In the genomic region with DNA sequence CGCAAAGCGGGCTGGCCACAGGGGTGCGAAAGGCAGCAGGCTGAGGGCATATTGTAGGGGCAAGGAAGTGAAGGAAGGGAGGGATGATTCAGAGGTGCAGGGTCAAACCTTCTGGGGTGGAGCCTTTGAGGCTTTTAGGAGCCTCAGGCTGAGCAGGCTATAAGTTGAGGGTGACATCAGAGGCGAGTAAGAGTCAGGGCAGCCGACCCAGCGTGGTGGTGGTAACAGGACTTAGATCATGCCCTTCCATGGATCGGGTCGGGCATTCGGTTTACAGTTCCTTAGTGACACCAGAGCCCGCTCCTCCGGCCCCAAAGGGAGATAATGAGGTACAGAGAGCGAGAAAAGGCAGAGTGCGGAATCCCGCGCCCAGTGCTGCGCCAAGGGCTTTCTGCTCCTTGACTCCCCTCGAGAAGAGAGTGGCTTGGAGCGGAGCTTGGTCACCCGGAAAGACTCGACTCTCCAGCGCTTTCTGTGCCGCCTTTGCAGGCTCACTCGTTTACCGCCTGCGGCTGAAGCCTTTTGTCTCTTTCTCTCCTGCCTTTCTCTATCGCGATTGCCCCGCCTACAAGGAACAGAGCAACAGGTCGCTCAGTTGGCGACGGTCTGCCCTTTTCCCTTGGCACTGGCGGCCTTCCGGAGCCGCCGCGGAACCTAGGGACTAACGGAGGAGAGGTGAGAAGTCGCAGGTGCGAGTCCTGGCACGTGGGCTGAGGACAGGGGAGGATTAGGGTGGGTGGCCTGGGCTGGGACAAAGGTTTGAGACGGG, we compare ENCODE assay signal across 8 cellular contexts. TPM values are rescaled to one million over a fixed set of nuclear protein-coding genes. Genes with fewer than 3 reads are reported as not detected.
DNase-seq lines count a peak whose midpoint lies in the region; ATAC-seq, FAIRE-seq and TF ChIP-seq lines count a peak whose summit lies in the region.

No MANE protein-coding gene starts in this region.

- H3K27me3 ChIP-seq in duodenal mucosa (ENCODE audit: control insufficient read depth in 1 of 2, insufficient read depth in 2 of 2, low read length in 2 of 2) (peaks cover 0 to 12% of the 10 kb centered on the region in 2 donors), gastroesophageal sphincter (peaks cover 72% of the 10 kb centered on the region)

- H3K27ac Mint-ChIP-seq in naive thymus-derived CD8-positive, alpha-beta T cell: peak overlapping the region in 6 of 10 donors; percentile 11 to 72 (median 44)

- peaks cover 12 to 60% (median 37%) of the 10 kb centered on the region in 5 donors for H3K27me3 Mint-ChIP-seq in naive thymus-derived CD8-positive, alpha-beta T cell

- POLR2A ChIA-PET in naive thymus-derived CD8-positive, alpha-beta T cell (lab: Charles Lee): interaction anchor here (0.9 to 1.5 kb wide), 5 partner anchors 8 to 155 kb away, joined by 3 to 7 read pairs (median 4); a partner anchor contains a TSS

- DNase-seq in ELF-1 (ENCODE audit: low read depth, low spot score): peak; percentile 89
- DNase-seq in NCI-H69 (lab: John Stamatoyannopoulos, UW): peak; percentile 34
- DNase-seq in naive thymus-derived CD8-positive, alpha-beta T cell: peak in 1 of 10 donors; percentile 26
- no peak for DNase-seq in RCC 7860 (ENCODE audit: low spot score)

- peaks cover 34 to 47% of the 10 kb centered on the region in 2 donors for H3K4me1 ChIP-seq in duodenal mucosa (ENCODE audit: control insufficient read depth in 1 of 2, insufficient read depth in 2 of 2, low read length in 2 of 2)
- peaks cover 0 to 47% (median 24%) of the 10 kb centered on the region in 3 donors for H3K4me1 ChIP-seq in gastroesophageal sphincter

- H3K9ac ChIP-seq in duodenal mucosa (ENCODE audit: low read depth in 1 of 2, low read length in 2 of 2): peak overlapping the region; percentile 64 to 68

- peak overlapping the region; percentile 71 to 91 (median 87) for H3K4me3 Mint-ChIP-seq in naive thymus-derived CD8-positive, alpha-beta T cell

- H3K9me3 ChIP-seq in duodenal mucosa (ENCODE audit: control insufficient read depth in 1 of 2, low read length in 2 of 2) (no peaks in the 10 kb centered on the region), gastroesophageal sphincter (no peaks in the 10 kb centered on the region)

- TF ChIP-seq EP300 in gastroesophageal sphincter (IDR thresholded peaks at IDR 0.05): no peak

- TF ChIP-seq CTCF in gastroesophageal sphincter (IDR thresholded peaks at IDR 0.05): no peak

- no peak for FAIRE-seq in RCC 7860 (lab: Jason Lieb, UNC)

- H3K36me3 ChIP-seq in duodenal mucosa (ENCODE audit: control insufficient read depth in 1 of 2, insufficient read depth in 2 of 2, low read length in 2 of 2) (peaks cover 2 to 6% of the 10 kb centered on the region in 2 donors), gastroesophageal sphincter (peaks cover 0 to 13% of the 10 kb centered on the region in 2 donors)

- H3K27ac ChIP-seq in duodenal mucosa (ENCODE audit: low read depth, low read length): no peak overlapping the region
- H3K27ac ChIP-seq in gastroesophageal sphincter: no peak overlapping the region

- TF ChIP-seq POLR2A in gastroesophageal sphincter (IDR thresholded peaks at IDR 0.05): no peak
- TF ChIP-seq POLR2A in GM18505 (IDR thresholded peaks at IDR 0.05; ENCODE audit: borderline replicate concordance, extremely low read depth, insufficient read depth, insufficient read length): no peak

- ATAC-seq in naive thymus-derived CD8-positive, alpha-beta T cell: peak; percentile 17 to 27
- no peak for ATAC-seq in gastroesophageal sphincter
- no peak for ATAC-seq in GM18505 (IDR thresholded peaks at IDR 0.05; ENCODE audit: unreplicated experiment)
- no peak for ATAC-seq in HG02884 (IDR thresholded peaks at IDR 0.05; ENCODE audit: unreplicated experiment)

- peaks cover 0 to 7% (median 6%) of the 10 kb centered on the region in 3 donors for H3K36me3 Mint-ChIP-seq in naive thymus-derived CD8-positive, alpha-beta T cell

- H3K4me3 ChIP-seq in duodenal mucosa (ENCODE audit: low read depth in 1 of 2, low read length in 2 of 2): peak overlapping the region; percentile 74 to 82
- H3K4me3 ChIP-seq in gastroesophageal sphincter: peak overlapping the region in 1 of 2 donors; percentile 40

- H3K9me3 Mint-ChIP-seq in naive thymus-derived CD8-positive, alpha-beta T cell: peaks cover 0 to 1% (median 0%) of the 10 kb centered on the region in 9 donors

- peaks cover 16 to 49% (median 42%) of the 10 kb centered on the region in 4 donors for H3K4me1 Mint-ChIP-seq in naive thymus-derived CD8-positive, alpha-beta T cell

- 4 to 7% methylated on average over 4 to 8 of the region's 41 CpGs for WGBS in gastroesophageal sphincter (ENCODE audit: low coverage in 1 of 2), 2 donors

RNA-seq across cellular contexts. Expression of a gene that starts 0.7 kb away (rescaled TPM):
- not detected for total RNA-seq in naive thymus-derived CD8-positive, alpha-beta T cell
- polyA plus RNA-seq in naive thymus-derived CD8-positive, alpha-beta T cell: not detected
- total RNA-seq in gastroesophageal sphincter: under 1 TPM in 2 of 4 donors, not detected in 2; 0.40 to 0.58 TPM

RNA-seq across cellular contexts. Expression of a gene that starts 8.8 kb away (rescaled TPM):
- total RNA-seq in naive thymus-derived CD8-positive, alpha-beta T cell: 10 to 100 TPM; 33.1 to 34.6 TPM
- polyA plus RNA-seq in naive thymus-derived CD8-positive, alpha-beta T cell: 10 to 100 TPM in 1 of 3 donors, 1 to 10 TPM in 2; 6.7 to 11.8 (median 7.3) TPM
- 10 to 100 TPM in 3 of 4 donors, 1 to 10 TPM in 1; 9.6 to 24.0 (median 18.2) TPM for total RNA-seq in gastroesophageal sphincter

RNA-seq across cellular contexts. Expression of a gene that starts 15.6 kb away (rescaled TPM):
- not detected for total RNA-seq in naive thymus-derived CD8-positive, alpha-beta T cell
- polyA plus RNA-seq in naive thymus-derived CD8-positive, alpha-beta T cell: not detected
- total RNA-seq in gastroesophageal sphincter: under 1 TPM in 2 of 4 donors, not detected in 2; 0.27 to 0.94 TPM

RNA-seq across cellular contexts. Expression of a gene that starts 15.8 kb away (rescaled TPM):
- 10 to 100 TPM; 43.8 to 52.1 TPM for total RNA-seq in naive thymus-derived CD8-positive, alpha-beta T cell
- 10 to 100 TPM; 18.9 to 21.1 (median 21.1) TPM for polyA plus RNA-seq in naive thymus-derived CD8-positive, alpha-beta T cell
- total RNA-seq in gastroesophageal sphincter: 10 to 100 TPM; 16.5 to 27.2 (median 19.5) TPM

RNA-seq across cellular contexts. Expression of a gene that starts 15.9 kb away (rescaled TPM):
- total RNA-seq in naive thymus-derived CD8-positive, alpha-beta T cell: 10 to 100 TPM; 61.4 to 67.4 TPM
- 10 to 100 TPM in 2 of 3 donors, 1 to 10 TPM in 1; 7.8 to 15.5 (median 14.6) TPM for polyA plus RNA-seq in naive thymus-derived CD8-positive, alpha-beta T cell
- total RNA-seq in gastroesophageal sphincter: 10 to 100 TPM in 3 of 4 donors, 1 to 10 TPM in 1; 7.3 to 41.6 (median 13.7) TPM

Comparison
In these comparisons a context has a peak if more than half of its experiments do, and no peak if none do; other contexts are left out.
1. ATAC-seq: peak in naive thymus-derived CD8-positive, alpha-beta T cell (2 of 2); none in gastroesophageal sphincter (single experiment), GM18505 (single experiment) and HG02884 (single experiment).